Comparison of ENCODE assay signal across 8 cellular contexts in the genomic region with DNA sequence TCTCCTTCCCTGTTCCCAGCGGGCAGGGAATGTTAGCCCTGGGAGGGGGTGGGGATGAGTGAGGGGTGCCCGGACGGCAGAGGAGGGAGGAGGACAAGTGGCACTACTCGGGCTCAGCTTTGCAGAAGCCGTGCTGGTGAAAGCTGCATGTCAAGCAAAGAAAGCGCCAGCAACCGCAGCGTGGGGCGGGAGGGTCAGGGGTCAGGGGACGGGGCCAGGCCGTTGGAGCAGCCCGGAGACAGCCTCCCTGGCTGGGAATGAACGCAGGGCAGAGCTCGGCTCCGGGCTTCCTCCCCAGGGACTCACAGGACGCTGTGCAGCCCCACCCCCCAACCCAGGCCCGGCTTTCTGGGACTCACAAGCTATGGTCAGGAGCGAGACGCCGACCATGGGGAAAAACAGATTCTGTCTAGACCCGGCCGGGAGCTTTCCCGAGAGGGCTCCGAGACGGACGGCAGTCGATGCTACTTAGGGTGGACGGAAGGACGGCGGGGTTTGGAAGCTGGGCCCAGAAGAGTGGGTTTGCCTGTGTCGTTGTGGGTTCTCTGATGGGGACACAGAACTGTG.
DNase-seq lines count a peak whose midpoint lies in the region; ATAC-seq and TF ChIP-seq lines count a peak whose summit lies in the region.

No MANE protein-coding gene starts in this region.

- H3K27ac ChIP-seq in gastrocnemius medialis (peak overlapping the region; percentile 47 to 78 (median 66)), GM23248 (no peak overlapping the region)

- no peaks in the 10 kb centered on the region for H3K79me2 ChIP-seq in GM23248 (ENCODE audit: insufficient read depth)

- H3K4me3 ChIP-seq in H7 (ENCODE audit: insufficient read depth, low read depth, low read length): peak overlapping the region; percentile 55
- H3K4me3 ChIP-seq in astrocyte of the cerebellum (ENCODE audit: low read depth, low read length): peak overlapping the region; percentile 32
- H3K4me3 ChIP-seq in gastrocnemius medialis: peak overlapping the region; percentile 60 to 82 (median 68)
- H3K4me3 ChIP-seq in GM23248: no peak overlapping the region

- H3F3A ChIP-seq in GM23248 (ENCODE audit: insufficient read depth): no peaks in the 10 kb centered on the region

- peaks cover 0 to 8% of the 10 kb centered on the region in 2 donors for H3K4me1 ChIP-seq in gastrocnemius medialis
- no peaks in the 10 kb centered on the region for H3K4me1 ChIP-seq in GM23248 (ENCODE audit: insufficient read depth)

- H3K27me3 ChIP-seq in H7 (ENCODE audit: control insufficient read depth, insufficient read depth, low read length) (peaks cover 4% of the 10 kb centered on the region), gastrocnemius medialis (no peaks in the 10 kb centered on the region), GM23248 (replicated peaks; ENCODE audit: insufficient read depth) (no peaks in the 10 kb centered on the region)

- 58 to 60% methylated on average over 16 to 31 of the region's 31 CpGs for WGBS in GM23248 (ENCODE audit: low coverage in 1 of 2, low lambda C conversion rate in 2 of 2, missing lambda C conversion rate in 2 of 2), 2 experiments

- peak; percentile 28 to 37 for ATAC-seq in gastrocnemius medialis
- no peak for ATAC-seq in HG02884 (IDR thresholded peaks at IDR 0.05; ENCODE audit: unreplicated experiment)
- ATAC-seq in GM21390 (IDR thresholded peaks at IDR 0.05; ENCODE audit: unreplicated experiment): no peak

- no peak overlapping the region for H2AFZ ChIP-seq in GM23248

- no peaks in the 10 kb centered on the region for H3K9me3 ChIP-seq in gastrocnemius medialis
- no peaks in the 10 kb centered on the region for H3K9me3 ChIP-seq in GM23248 (ENCODE audit: low read depth)

- DNase-seq in H7 (peak; percentile 85), astrocyte of the cerebellum (ENCODE audit: low read depth) (no peak), islet precursor cell (peak; percentile 73), gastrocnemius medialis (peak in 1 of 2 donors; percentile 36), GM23248 (no peak), C1 segment of cervical spinal cord (lab: John Stamatoyannopoulos, UW) (no peak)

- no peaks in the 10 kb centered on the region for H4K20me1 ChIP-seq in GM23248 (ENCODE audit: insufficient read depth)

- in situ Hi-C loops in astrocyte of the cerebellum (cut with HindIII; ENCODE audit: low sequenced_read_pairs) (no loop called here), gastrocnemius medialis (cut with MboI; ENCODE audit: low sequenced_read_pairs in 4 of 4) (no loop called here), GM23248 (cut with MboI) (no loop called here)

- H3K9ac ChIP-seq in GM23248: no peak overlapping the region

- no peak overlapping the region for H3K4me2 ChIP-seq in GM23248 (ENCODE audit: unreplicated experiment)

- no peak for TF ChIP-seq POLR2A in gastrocnemius medialis (IDR thresholded peaks at IDR 0.05)

- no peaks in the 10 kb centered on the region for H3K9me2 ChIP-seq in GM23248 (ENCODE audit: insufficient read depth)

- H3K36me3 ChIP-seq in H7 (replicated peaks; ENCODE audit: control insufficient read depth, insufficient read depth, low read length) (no peaks in the 10 kb centered on the region), gastrocnemius medialis (no peaks in the 10 kb centered on the region), GM23248 (ENCODE audit: low read depth) (no peaks in the 10 kb centered on the region)

- TF ChIP-seq CTCF in astrocyte of the cerebellum (IDR thresholded peaks at IDR 0.05; ENCODE audit: low read depth, low read length, missing control alignments): no peak
- TF ChIP-seq CTCF in gastrocnemius medialis (IDR thresholded peaks at IDR 0.05 in 4 of 5, conservative IDR thresholded peaks at IDR 0.05 in 1 of 5): no peak

- intact Hi-C loops in gastrocnemius medialis (cut with DNase I; ENCODE audit: low total_unique reads): loop anchor here (5.0 kb wide), 1 partner anchor 111 kb away; the partner anchor contains the start of gene VIPR2

Comparison
In these comparisons a context has a peak if more than half of its experiments do, and no peak if none do; other contexts are left out.
1. DNase-seq: peak in H7 (single experiment) and islet precursor cell (single experiment); none in astrocyte of the cerebellum (single experiment), GM23248 (single experiment) and C1 segment of cervical spinal cord (0 of 14).
2. ATAC-seq: peak in gastrocnemius medialis (2 of 2); none in HG02884 (single experiment) and GM21390 (single experiment).